8 cellular contexts compared by ENCODE assay signal in the genomic region with DNA sequence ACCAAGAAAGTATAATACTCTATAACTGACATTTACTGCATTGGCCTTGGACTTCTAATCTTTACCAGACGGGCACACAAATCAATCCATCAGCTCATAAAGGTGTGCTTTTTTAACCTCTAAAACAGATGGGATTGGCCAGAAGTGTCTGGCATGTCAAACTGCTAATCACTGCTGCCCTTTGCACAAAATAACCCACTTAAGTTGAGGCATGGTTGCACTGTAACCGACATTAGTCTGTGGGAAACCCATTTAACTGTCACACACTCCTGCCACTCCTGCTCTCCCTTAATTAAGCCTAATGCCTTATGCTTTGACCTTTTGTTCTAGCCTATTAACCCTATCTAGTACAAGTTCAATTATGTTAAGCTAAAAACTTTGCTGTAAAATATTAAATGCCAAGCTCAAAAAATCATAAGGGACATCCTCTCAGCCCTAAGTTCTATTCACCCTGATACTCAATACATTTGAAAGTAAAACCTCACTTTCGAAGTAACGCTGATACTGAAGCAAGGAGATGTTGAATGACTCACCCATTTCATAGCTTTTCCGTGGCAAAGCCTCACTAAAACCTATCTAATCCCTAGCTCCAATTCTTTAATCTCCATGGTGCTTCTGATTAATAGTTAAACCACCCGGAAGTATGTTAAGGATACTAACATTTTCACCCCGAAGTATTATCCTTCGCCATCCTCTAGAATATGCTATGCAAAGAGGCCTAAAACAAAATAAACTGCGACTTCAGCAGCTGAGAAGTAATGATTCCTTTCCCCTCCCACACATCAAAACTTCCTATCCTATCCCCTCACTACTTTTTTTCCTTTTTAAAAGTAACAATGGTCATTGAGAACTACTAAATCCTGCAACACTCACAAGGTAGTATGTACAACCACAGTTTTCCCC. TPM values are rescaled to one million over a fixed set of nuclear protein-coding genes. Genes with fewer than 3 reads are reported as not detected.
DNase-seq lines count a peak whose midpoint lies in the region; ATAC-seq and TF ChIP-seq lines count a peak whose summit lies in the region.

No MANE protein-coding gene starts in this region.

- DNase-seq in activated T-cell treated with anti-CD3 and anti-CD28 coated beads, Interleukin-2, amount 50 U/mL, for 72 hours = no peak
- DNase-seq in activated T-cell treated with anti-CD3 and anti-CD28 coated beads for 4 hours = no peak
- no peak for DNase-seq in activated naive CD4-positive, alpha-beta T cell treated with anti-CD3 and anti-CD28 coated beads, Interleukin-2, amount 50 U/mL, for 72 hours (ENCODE audit: low spot score in 2 of 2)
- DNase-seq in natural killer cell = no peak
- DNase-seq in stimulated activated CD4-positive, alpha-beta T cell treated with anti-CD3 and anti-CD28 coated beads, Interleukin-2, amount 100 ng/mL, for 24 hours = no peak
- DNase-seq in H4 (ENCODE audit: low spot score) = no peak
- no peak for DNase-seq in inferior parietal cortex (ENCODE audit: extremely low spot score)

- no peaks in the 10 kb centered on the region for H3K9me3 Mint-ChIP-seq in activated T-cell treated with anti-CD3 and anti-CD28 coated beads, Interleukin-2, amount 50 U/mL, for 72 hours
- peaks cover 0 to 1% of the 10 kb centered on the region in 2 donors for H3K9me3 Mint-ChIP-seq in activated naive CD4-positive, alpha-beta T cell treated with anti-CD3 and anti-CD28 coated beads, Interleukin-2, amount 50 U/mL, for 72 hours
- no peaks in the 10 kb centered on the region for H3K9me3 Mint-ChIP-seq in natural killer cell

- no peaks in the 10 kb centered on the region for H3K27me3 Mint-ChIP-seq in activated T-cell treated with anti-CD3 and anti-CD28 coated beads, Interleukin-2, amount 50 U/mL, for 72 hours (ENCODE audit: low read depth)
- no peaks in the 10 kb centered on the region for H3K27me3 Mint-ChIP-seq in natural killer cell (ENCODE audit: low read depth in 2 of 2)

- ATAC-seq in activated T-cell treated with anti-CD3 and anti-CD28 coated beads, Interleukin-2, amount 50 U/mL, for 72 hours (replicated peaks in 1 of 2) = peak; percentile 87 to 89
- ATAC-seq in HG03108 (IDR thresholded peaks at IDR 0.05; ENCODE audit: unreplicated experiment) (peak; percentile 55), natural killer cell (peak; percentile 38 to 73 (median 72))
- ATAC-seq in activated naive CD4-positive, alpha-beta T cell treated with anti-CD3 and anti-CD28 coated beads, Interleukin-2, amount 50 U/mL, for 72 hours = peak; percentile 90 to 92

- peaks cover 70% of the 10 kb centered on the region for H3K4me1 Mint-ChIP-seq in activated T-cell treated with anti-CD3 and anti-CD28 coated beads, Interleukin-2, amount 50 U/mL, for 72 hours (ENCODE audit: low read depth)
- peaks cover 72 to 77% of the 10 kb centered on the region in 2 donors for H3K4me1 Mint-ChIP-seq in natural killer cell

- peak overlapping the region; percentile 97 for H3K27ac Mint-ChIP-seq in activated T-cell treated with anti-CD3 and anti-CD28 coated beads, Interleukin-2, amount 50 U/mL, for 72 hours
- H3K27ac Mint-ChIP-seq in activated naive CD4-positive, alpha-beta T cell treated with anti-CD3 and anti-CD28 coated beads, Interleukin-2, amount 50 U/mL, for 72 hours = peak overlapping the region; percentile 78 to 79
- H3K27ac Mint-ChIP-seq in natural killer cell = peak overlapping the region; percentile 63 to 86

- peaks cover 0 to 1% of the 10 kb centered on the region in 2 donors for H3K36me3 Mint-ChIP-seq in activated T-cell treated with anti-CD3 and anti-CD28 coated beads, Interleukin-2, amount 50 U/mL, for 72 hours (ENCODE audit: insufficient read depth in 2 of 2)
- peaks cover 1 to 4% of the 10 kb centered on the region in 2 donors for H3K36me3 Mint-ChIP-seq in activated naive CD4-positive, alpha-beta T cell treated with anti-CD3 and anti-CD28 coated beads, Interleukin-2, amount 50 U/mL, for 72 hours
- no peaks in the 10 kb centered on the region for H3K36me3 Mint-ChIP-seq in natural killer cell

- H3K4me3 Mint-ChIP-seq in activated T-cell treated with anti-CD3 and anti-CD28 coated beads, Interleukin-2, amount 50 U/mL, for 72 hours = peak overlapping the region; percentile 85 to 99
- H3K4me3 Mint-ChIP-seq in natural killer cell = peak overlapping the region; percentile 74

- intact Hi-C loops in natural killer cell (cut with micrococcal nuclease) = no loop called here

- no peak for TF ChIP-seq CTCF in natural killer cell (IDR thresholded peaks at IDR 0.05)

RNA-seq across cellular contexts. Expression of a gene that starts 12.9 kb away (rescaled TPM):
- 10 to 100 TPM; 14.1 to 18.1 TPM for total RNA-seq in activated T-cell treated with anti-CD3 and anti-CD28 coated beads, Interleukin-2, amount 50 U/mL, for 72 hours
- total RNA-seq in activated naive CD4-positive, alpha-beta T cell treated with anti-CD3 and anti-CD28 coated beads, Interleukin-2, amount 50 U/mL, for 72 hours = 10 to 100 TPM in 1 of 2 donors, 1 to 10 TPM in 1; 7.6 to 11.3 TPM
- total RNA-seq in natural killer cell = 10 to 100 TPM; 42.4 to 46.8 (median 42.6) TPM
- total RNA-seq in H4 (2014; rRNA removed; shearing (Covaris generic)) = 12.6 and 17.3 TPM in 2 replicates
